In genomic region chr10:70163448-70163847, GRCh38 we compare ENCODE assay signal across 17 cellular contexts. TPM values are rescaled to one million over a fixed set of nuclear protein-coding genes. Genes with fewer than 3 reads are reported as not detected.
A peak's percentile ranks its signal among the peaks of the same experiment; 100 is the strongest.
DNase-seq lines count a peak whose midpoint lies in the region; ATAC-seq, FAIRE-seq and TF ChIP-seq lines count a peak whose summit lies in the region.
"Had no signal": no experiment of that assay in that cellular context is flagged by ENCODE, and none has a peak within 500 bp of the region (broad histone marks: within the 10 kb centered on the region; RNA-seq: fewer than 3 reads in every experiment).

No MANE protein-coding gene starts in this region.

- H3K27ac Mint-ChIP-seq in activated naive CD4-positive, alpha-beta T cell treated with anti-CD3 and anti-CD28 coated beads, Interleukin-2, amount 50 U/mL, for 24 hours = peak overlapping the region; percentile 43
- peak overlapping the region; percentile 85 for H3K27ac Mint-ChIP-seq in activated CD8-positive, alpha-beta T cell treated with anti-CD3 and anti-CD28 coated beads for 36 hours
- peak overlapping the region in 1 of 2 donors; percentile 55 for H3K27ac Mint-ChIP-seq in effector memory CD8-positive, alpha-beta T cell

- intact Hi-C loops in activated CD8-positive, alpha-beta T cell treated with anti-CD3 and anti-CD28 coated beads for 36 hours (cut with micrococcal nuclease) = no loop called here

- POLR2A ChIA-PET in activated CD8-positive, alpha-beta T cell treated with anti-CD3 and anti-CD28 coated beads for 36 hours (lab: Charles Lee) = interaction anchor here (0.6 to 3.7 kb wide), 6 partner anchors 8 to 69 kb away, joined by 3 to 35 read pairs (median 6); partner anchors contain the start of genes PPA1 and TYSND1

- ATAC-seq in activated CD8-positive, alpha-beta T cell treated with anti-CD3 and anti-CD28 coated beads for 36 hours = no peak
- no peak for ATAC-seq in effector memory CD8-positive, alpha-beta T cell (replicated peaks)
- ATAC-seq in HG03342 (IDR thresholded peaks at IDR 0.05; ENCODE audit: unreplicated experiment) = no peak

- H3K27me3 Mint-ChIP-seq in activated naive CD4-positive, alpha-beta T cell treated with anti-CD3 and anti-CD28 coated beads, Interleukin-2, amount 50 U/mL, for 24 hours = no peaks in the 10 kb centered on the region
- H3K27me3 Mint-ChIP-seq in activated CD8-positive, alpha-beta T cell treated with anti-CD3 and anti-CD28 coated beads for 36 hours = no peaks in the 10 kb centered on the region
- no peaks in the 10 kb centered on the region for H3K27me3 Mint-ChIP-seq in effector memory CD8-positive, alpha-beta T cell
- H3K27me3 Mint-ChIP-seq: memory B cell had no signal

- peak overlapping the region; percentile 60 for H3K4me3 Mint-ChIP-seq in activated naive CD4-positive, alpha-beta T cell treated with anti-CD3 and anti-CD28 coated beads, Interleukin-2, amount 50 U/mL, for 24 hours
- peak overlapping the region; percentile 29 for H3K4me3 Mint-ChIP-seq in activated CD8-positive, alpha-beta T cell treated with anti-CD3 and anti-CD28 coated beads for 36 hours
- H3K4me3 Mint-ChIP-seq in effector memory CD8-positive, alpha-beta T cell = peak overlapping the region; percentile 56 to 79
- H3K4me3 Mint-ChIP-seq: memory B cell, neural crest cell had no signal

- CTCF ChIA-PET in activated CD8-positive, alpha-beta T cell treated with anti-CD3 and anti-CD28 coated beads for 36 hours (lab: Charles Lee) = interaction anchor here (0.7 to 2.5 kb wide), 5 partner anchors 11 to 201 kb away, joined by 3 to 11 read pairs (median 4); partner anchors contain the start of gene TYSND1

- DNase-seq in activated naive CD4-positive, alpha-beta T cell (lab: John Stamatoyannopoulos, UW) = no peak
- DNase-seq in activated CD8-positive, alpha-beta T cell treated with anti-CD3 and anti-CD28 coated beads for 36 hours = peak; percentile 35
- no peak for DNase-seq in effector memory CD8-positive, alpha-beta T cell
- DNase-seq in kidney tubule cell (ENCODE audit: low spot score) = no peak
- DNase-seq in RCC 7860 (ENCODE audit: low spot score) = no peak
- no peak for DNase-seq in anterior cingulate cortex (lab: John Stamatoyannopoulos, UW)
- DNase-seq: DMS153; effector CD4-positive, alpha-beta T cell; heart right ventricle; HFFc6; islet precursor cell; NCI-H2029 treated with DMSO at 0.1 percent for 48 hours; NCI-H510A treated with DMSO at 0.1 percent for 48 hours had no signal

- no peak for FAIRE-seq in RCC 7860 (lab: Jason Lieb, UNC)

- H3K36me3 Mint-ChIP-seq in activated naive CD4-positive, alpha-beta T cell treated with anti-CD3 and anti-CD28 coated beads, Interleukin-2, amount 50 U/mL, for 24 hours = peaks cover 33% of the 10 kb centered on the region
- H3K36me3 Mint-ChIP-seq in activated CD8-positive, alpha-beta T cell treated with anti-CD3 and anti-CD28 coated beads for 36 hours (ENCODE audit: low read depth) = peaks cover 52% of the 10 kb centered on the region
- peaks cover 66% of the 10 kb centered on the region for H3K36me3 Mint-ChIP-seq in effector memory CD8-positive, alpha-beta T cell (ENCODE audit: insufficient read depth)

- peaks cover 80% of the 10 kb centered on the region for H3K4me1 Mint-ChIP-seq in activated naive CD4-positive, alpha-beta T cell treated with anti-CD3 and anti-CD28 coated beads, Interleukin-2, amount 50 U/mL, for 24 hours
- peaks cover 82% of the 10 kb centered on the region for H3K4me1 Mint-ChIP-seq in activated CD8-positive, alpha-beta T cell treated with anti-CD3 and anti-CD28 coated beads for 36 hours (ENCODE audit: low read depth)
- H3K4me1 Mint-ChIP-seq in effector memory CD8-positive, alpha-beta T cell (ENCODE audit: low read depth in 2 of 2) = peaks cover 32 to 70% of the 10 kb centered on the region in 2 donors

- H3K9me3 Mint-ChIP-seq in activated naive CD4-positive, alpha-beta T cell treated with anti-CD3 and anti-CD28 coated beads, Interleukin-2, amount 50 U/mL, for 24 hours = no peaks in the 10 kb centered on the region
- no peaks in the 10 kb centered on the region for H3K9me3 Mint-ChIP-seq in activated CD8-positive, alpha-beta T cell treated with anti-CD3 and anti-CD28 coated beads for 36 hours
- no peaks in the 10 kb centered on the region for H3K9me3 Mint-ChIP-seq in effector memory CD8-positive, alpha-beta T cell
- H3K9me3 Mint-ChIP-seq: HFFc6, memory B cell, neural crest cell had no signal

- no peak for TF ChIP-seq CTCF in activated CD8-positive, alpha-beta T cell treated with anti-CD3 and anti-CD28 coated beads for 36 hours (IDR thresholded peaks at IDR 0.05)

RNA-seq across cellular contexts. Expression of gene SAR1A, which starts 6.9 kb away (rescaled TPM):
- total RNA-seq in activated CD8-positive, alpha-beta T cell treated with anti-CD3 and anti-CD28 coated beads for 36 hours = 100 to 1,000 TPM in 1 of 2 experiments, 10 to 100 TPM in 1; 95.9 to 101 TPM

RNA-seq across cellular contexts. Expression of gene TYSND1, which starts 16.9 kb away (rescaled TPM):
- 10 to 100 TPM; 20.0 to 20.3 TPM for total RNA-seq in activated CD8-positive, alpha-beta T cell treated with anti-CD3 and anti-CD28 coated beads for 36 hours

RNA-seq across cellular contexts. Expression of gene AIFM2, which starts 30.8 kb away (rescaled TPM):
- total RNA-seq in activated CD8-positive, alpha-beta T cell treated with anti-CD3 and anti-CD28 coated beads for 36 hours = 1 to 10 TPM; 6.3 to 8.2 TPM
